In genomic region chr5:140869555-140869886, GRCh38 we compare ENCODE assay signal across 2 cellular contexts.
TF ChIP-seq lines count a peak whose summit lies in the region.

No MANE protein-coding gene starts in this region.

TF ChIP-seq in H1, 55 proteins besides CTCF, POLR2A, EP300 and RAD21:
- TF ChIP-seq CBX5 (IDR thresholded peaks at IDR 0.05; ENCODE audit: low read depth, low read length) (no peak), CEBPB (IDR thresholded peaks at IDR 0.05; ENCODE audit: low read depth, low read length) (peak; percentile 90; the same call in 1 of the 2 replicates), SUZ12 (IDR thresholded peaks at IDR 0.05; ENCODE audit: low read length) (no peak), RBBP5 (IDR thresholded peaks at IDR 0.05; ENCODE audit: borderline replicate concordance, low read depth, low read length) (no peak), TCF12 (IDR thresholded peaks at IDR 0.05; ENCODE audit: low read depth, low read length) (no peak), RNF2 (IDR thresholded peaks at IDR 0.05; ENCODE audit: borderline replicate concordance, low read depth, low read length, missing control alignments, poor library complexity, severe bottlenecking) (no peak), SP2 (IDR thresholded peaks at IDR 0.05; ENCODE audit: low read length) (no peak)
TF ChIP-seq in H1: peak in this region for 1.

TF ChIP-seq in neural cell, 6 proteins besides CTCF, POLR2A, EP300 and RAD21:
- no peak for TF ChIP-seq POLR2AphosphoS5 (IDR thresholded peaks at IDR 0.05)
- TF ChIP-seq SMC3 (conservative IDR thresholded peaks at IDR 0.05; ENCODE audit: poor library complexity) = no peak
